1 cellular context compared by ENCODE assay signal in the genomic region with DNA sequence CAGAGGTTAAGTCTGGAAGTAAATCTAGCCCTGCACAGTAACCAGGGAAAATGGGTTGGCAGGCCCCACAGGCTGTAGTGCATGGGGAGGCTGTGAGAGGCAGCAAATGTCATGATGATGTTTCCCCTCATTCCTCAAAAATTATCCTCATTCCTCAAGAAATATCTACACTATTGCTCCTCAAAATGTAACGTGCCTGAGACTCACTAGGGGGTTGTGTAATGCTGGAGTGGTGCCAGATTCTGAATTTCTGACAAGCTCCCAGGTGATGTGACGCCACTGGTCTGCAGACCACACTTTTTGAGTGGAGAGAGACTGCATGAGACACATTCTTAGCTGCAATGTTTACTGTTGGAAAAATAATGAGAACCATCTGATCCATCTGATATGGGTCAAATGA.
TF ChIP-seq lines count a peak whose summit lies in the region.

No MANE protein-coding gene starts in this region.

TF ChIP-seq in HepG2, 621 proteins besides CTCF, POLR2A, EP300 and RAD21:
- TF ChIP-seq PAWR (CRISPR knock-in tag; IDR thresholded peaks at IDR 0.05; ENCODE audit: borderline replicate concordance) = no peak
- TF ChIP-seq ZNF773 (CRISPR knock-in tag; IDR thresholded peaks at IDR 0.05; ENCODE audit: borderline replicate concordance) = no peak
- TF ChIP-seq CEBPG (CRISPR knock-in tag; IDR thresholded peaks at IDR 0.05) = 0 out of 2 replicates have a peak, but pooled peaks have one; percentile 11
